Comparison of ENCODE assay signal across 3 cellular contexts in the genomic region with DNA sequence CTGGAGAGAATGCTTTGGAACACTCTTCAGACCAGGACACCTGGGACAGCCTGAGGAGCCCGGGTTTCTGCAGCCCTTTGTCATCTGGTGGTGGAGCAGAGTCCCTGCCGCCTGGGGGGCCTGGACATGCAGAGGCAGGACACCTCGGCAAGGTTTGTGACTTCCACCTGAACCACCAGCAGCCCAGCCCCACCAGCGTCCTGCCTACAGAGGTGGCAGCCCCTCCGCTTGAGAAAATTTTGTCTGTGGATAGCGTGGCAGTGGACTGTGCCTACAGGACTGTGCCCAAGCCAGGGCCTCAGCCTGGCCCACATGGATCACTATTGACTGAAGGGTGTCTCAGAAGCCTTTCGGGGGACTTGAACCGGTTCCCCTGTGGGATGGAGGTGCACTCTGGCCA.
TF ChIP-seq lines count a peak whose summit lies in the region.

No MANE protein-coding gene starts in this region.

TF ChIP-seq in SK-N-SH treated with all-trans-retinoic acid at 6 μM for 48 hours, 23 proteins besides CTCF, POLR2A, EP300 and RAD21 (continues in another document):
- TF ChIP-seq TOX (CRISPR knock-in tag; IDR thresholded peaks at IDR 0.05; ENCODE audit: borderline replicate concordance) (no peak), PPARA (CRISPR knock-in tag; IDR thresholded peaks at IDR 0.05; ENCODE audit: borderline replicate concordance) (no peak), ZFP30 (CRISPR knock-in tag; IDR thresholded peaks at IDR 0.05) (no peak), ZFP3 (CRISPR knock-in tag; IDR thresholded peaks at IDR 0.05) (no peak), ZNF70 (CRISPR knock-in tag; IDR thresholded peaks at IDR 0.05) (no peak), GLIS3 (CRISPR knock-in tag; IDR thresholded peaks at IDR 0.05) (no peak), ZNF565 (CRISPR knock-in tag; conservative IDR thresholded peaks at IDR 0.05; ENCODE audit: low read depth) (no peak), TCF4 (CRISPR knock-in tag; IDR thresholded peaks at IDR 0.05; ENCODE audit: borderline replicate concordance) (no peak), ISL1 (CRISPR knock-in tag; IDR thresholded peaks at IDR 0.05) (no peak), ARNTL (CRISPR knock-in tag; IDR thresholded peaks at IDR 0.05; ENCODE audit: borderline replicate concordance, low read depth) (no peak), SNAI2 (CRISPR knock-in tag; IDR thresholded peaks at IDR 0.05) (no peak), ZNF8 (CRISPR knock-in tag; IDR thresholded peaks at IDR 0.05) (no peak)
- TF ChIP-seq, protein P1, sequence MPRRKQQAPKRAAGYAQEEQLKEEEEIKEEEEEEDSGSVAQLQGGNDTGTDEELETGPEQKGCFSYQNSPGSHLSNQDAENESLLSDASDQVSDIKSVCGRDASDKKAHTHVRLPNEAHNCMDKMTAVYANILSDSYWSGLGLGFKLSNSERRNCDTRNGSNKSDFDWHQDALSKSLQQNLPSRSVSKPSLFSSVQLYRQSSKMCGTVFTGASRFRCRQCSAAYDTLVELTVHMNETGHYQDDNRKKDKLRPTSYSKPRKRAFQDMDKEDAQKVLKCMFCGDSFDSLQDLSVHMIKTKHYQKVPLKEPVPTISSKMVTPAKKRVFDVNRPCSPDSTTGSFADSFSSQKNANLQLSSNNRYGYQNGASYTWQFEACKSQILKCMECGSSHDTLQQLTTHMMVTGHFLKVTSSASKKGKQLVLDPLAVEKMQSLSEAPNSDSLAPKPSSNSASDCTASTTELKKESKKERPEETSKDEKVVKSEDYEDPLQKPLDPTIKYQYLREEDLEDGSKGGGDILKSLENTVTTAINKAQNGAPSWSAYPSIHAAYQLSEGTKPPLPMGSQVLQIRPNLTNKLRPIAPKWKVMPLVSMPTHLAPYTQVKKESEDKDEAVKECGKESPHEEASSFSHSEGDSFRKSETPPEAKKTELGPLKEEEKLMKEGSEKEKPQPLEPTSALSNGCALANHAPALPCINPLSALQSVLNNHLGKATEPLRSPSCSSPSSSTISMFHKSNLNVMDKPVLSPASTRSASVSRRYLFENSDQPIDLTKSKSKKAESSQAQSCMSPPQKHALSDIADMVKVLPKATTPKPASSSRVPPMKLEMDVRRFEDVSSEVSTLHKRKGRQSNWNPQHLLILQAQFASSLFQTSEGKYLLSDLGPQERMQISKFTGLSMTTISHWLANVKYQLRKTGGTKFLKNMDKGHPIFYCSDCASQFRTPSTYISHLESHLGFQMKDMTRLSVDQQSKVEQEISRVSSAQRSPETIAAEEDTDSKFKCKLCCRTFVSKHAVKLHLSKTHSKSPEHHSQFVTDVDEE (CRISPR knock-in tag; IDR thresholded peaks at IDR 0.05) = no peak
- TF ChIP-seq, protein P2, sequence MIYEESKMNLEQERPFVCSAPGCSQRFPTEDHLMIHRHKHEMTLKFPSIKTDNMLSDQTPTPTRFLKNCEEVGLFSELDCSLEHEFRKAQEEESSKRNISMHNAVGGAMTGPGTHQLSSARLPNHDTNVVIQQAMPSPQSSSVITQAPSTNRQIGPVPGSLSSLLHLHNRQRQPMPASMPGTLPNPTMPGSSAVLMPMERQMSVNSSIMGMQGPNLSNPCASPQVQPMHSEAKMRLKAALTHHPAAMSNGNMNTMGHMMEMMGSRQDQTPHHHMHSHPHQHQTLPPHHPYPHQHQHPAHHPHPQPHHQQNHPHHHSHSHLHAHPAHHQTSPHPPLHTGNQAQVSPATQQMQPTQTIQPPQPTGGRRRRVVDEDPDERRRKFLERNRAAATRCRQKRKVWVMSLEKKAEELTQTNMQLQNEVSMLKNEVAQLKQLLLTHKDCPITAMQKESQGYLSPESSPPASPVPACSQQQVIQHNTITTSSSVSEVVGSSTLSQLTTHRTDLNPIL (CRISPR knock-in tag; IDR thresholded peaks at IDR 0.05; ENCODE audit: low read depth) = no peak
- TF ChIP-seq, protein P3, sequence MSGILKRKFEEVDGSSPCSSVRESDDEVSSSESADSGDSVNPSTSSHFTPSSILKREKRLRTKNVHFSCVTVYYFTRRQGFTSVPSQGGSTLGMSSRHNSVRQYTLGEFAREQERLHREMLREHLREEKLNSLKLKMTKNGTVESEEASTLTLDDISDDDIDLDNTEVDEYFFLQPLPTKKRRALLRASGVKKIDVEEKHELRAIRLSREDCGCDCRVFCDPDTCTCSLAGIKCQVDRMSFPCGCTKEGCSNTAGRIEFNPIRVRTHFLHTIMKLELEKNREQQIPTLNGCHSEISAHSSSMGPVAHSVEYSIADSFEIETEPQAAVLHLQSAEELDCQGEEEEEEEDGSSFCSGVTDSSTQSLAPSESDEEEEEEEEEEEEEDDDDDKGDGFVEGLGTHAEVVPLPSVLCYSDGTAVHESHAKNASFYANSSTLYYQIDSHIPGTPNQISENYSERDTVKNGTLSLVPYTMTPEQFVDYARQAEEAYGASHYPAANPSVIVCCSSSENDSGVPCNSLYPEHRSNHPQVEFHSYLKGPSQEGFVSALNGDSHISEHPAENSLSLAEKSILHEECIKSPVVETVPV (CRISPR knock-in tag; IDR thresholded peaks at IDR 0.05) = no peak

TF ChIP-seq in SK-N-SH, 30 proteins besides CTCF, POLR2A, EP300 and RAD21 (continues in another document):
- TF ChIP-seq NFIC (IDR thresholded peaks at IDR 0.05; ENCODE audit: borderline replicate concordance) (no peak), RCOR1 (IDR thresholded peaks at IDR 0.05; ENCODE audit: low read length) (no peak), YY1 (IDR thresholded peaks at IDR 0.05; ENCODE audit: low read depth) (no peak), CHD2 (IDR thresholded peaks at IDR 0.05; ENCODE audit: low read length, partially characterized antibody) (no peak), FOXM1 (IDR thresholded peaks at IDR 0.05; ENCODE audit: low read depth) (no peak), NRF1 (IDR thresholded peaks at IDR 0.05; ENCODE audit: low read depth, low read length) (no peak), FOXJ3 (CRISPR knock-in tag; IDR thresholded peaks at IDR 0.05) (no peak), EZH2phosphoT487 (IDR thresholded peaks at IDR 0.05; ENCODE audit: borderline replicate concordance, low read depth) (no peak), ELF1 (IDR thresholded peaks at IDR 0.05) (no peak), FOSL2 (IDR thresholded peaks at IDR 0.05; ENCODE audit: borderline replicate concordance, low read depth) (no peak), JUND (IDR thresholded peaks at IDR 0.05) (no peak)
- TF ChIP-seq, protein P4, sequence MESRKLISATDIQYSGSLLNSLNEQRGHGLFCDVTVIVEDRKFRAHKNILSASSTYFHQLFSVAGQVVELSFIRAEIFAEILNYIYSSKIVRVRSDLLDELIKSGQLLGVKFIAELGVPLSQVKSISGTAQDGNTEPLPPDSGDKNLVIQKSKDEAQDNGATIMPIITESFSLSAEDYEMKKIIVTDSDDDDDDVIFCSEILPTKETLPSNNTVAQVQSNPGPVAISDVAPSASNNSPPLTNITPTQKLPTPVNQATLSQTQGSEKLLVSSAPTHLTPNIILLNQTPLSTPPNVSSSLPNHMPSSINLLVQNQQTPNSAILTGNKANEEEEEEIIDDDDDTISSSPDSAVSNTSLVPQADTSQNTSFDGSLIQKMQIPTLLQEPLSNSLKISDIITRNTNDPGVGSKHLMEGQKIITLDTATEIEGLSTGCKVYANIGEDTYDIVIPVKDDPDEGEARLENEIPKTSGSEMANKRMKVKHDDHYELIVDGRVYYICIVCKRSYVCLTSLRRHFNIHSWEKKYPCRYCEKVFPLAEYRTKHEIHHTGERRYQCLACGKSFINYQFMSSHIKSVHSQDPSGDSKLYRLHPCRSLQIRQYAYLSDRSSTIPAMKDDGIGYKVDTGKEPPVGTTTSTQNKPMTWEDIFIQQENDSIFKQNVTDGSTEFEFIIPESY (IDR thresholded peaks at IDR 0.05; ENCODE audit: borderline replicate concordance, low read depth) = no peak
- TF ChIP-seq, protein P5, sequence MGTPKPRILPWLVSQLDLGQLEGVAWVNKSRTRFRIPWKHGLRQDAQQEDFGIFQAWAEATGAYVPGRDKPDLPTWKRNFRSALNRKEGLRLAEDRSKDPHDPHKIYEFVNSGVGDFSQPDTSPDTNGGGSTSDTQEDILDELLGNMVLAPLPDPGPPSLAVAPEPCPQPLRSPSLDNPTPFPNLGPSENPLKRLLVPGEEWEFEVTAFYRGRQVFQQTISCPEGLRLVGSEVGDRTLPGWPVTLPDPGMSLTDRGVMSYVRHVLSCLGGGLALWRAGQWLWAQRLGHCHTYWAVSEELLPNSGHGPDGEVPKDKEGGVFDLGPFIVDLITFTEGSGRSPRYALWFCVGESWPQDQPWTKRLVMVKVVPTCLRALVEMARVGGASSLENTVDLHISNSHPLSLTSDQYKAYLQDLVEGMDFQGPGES (IDR thresholded peaks at IDR 0.05; ENCODE audit: low read depth, low read length) = no peak
- TF ChIP-seq, protein P6, sequence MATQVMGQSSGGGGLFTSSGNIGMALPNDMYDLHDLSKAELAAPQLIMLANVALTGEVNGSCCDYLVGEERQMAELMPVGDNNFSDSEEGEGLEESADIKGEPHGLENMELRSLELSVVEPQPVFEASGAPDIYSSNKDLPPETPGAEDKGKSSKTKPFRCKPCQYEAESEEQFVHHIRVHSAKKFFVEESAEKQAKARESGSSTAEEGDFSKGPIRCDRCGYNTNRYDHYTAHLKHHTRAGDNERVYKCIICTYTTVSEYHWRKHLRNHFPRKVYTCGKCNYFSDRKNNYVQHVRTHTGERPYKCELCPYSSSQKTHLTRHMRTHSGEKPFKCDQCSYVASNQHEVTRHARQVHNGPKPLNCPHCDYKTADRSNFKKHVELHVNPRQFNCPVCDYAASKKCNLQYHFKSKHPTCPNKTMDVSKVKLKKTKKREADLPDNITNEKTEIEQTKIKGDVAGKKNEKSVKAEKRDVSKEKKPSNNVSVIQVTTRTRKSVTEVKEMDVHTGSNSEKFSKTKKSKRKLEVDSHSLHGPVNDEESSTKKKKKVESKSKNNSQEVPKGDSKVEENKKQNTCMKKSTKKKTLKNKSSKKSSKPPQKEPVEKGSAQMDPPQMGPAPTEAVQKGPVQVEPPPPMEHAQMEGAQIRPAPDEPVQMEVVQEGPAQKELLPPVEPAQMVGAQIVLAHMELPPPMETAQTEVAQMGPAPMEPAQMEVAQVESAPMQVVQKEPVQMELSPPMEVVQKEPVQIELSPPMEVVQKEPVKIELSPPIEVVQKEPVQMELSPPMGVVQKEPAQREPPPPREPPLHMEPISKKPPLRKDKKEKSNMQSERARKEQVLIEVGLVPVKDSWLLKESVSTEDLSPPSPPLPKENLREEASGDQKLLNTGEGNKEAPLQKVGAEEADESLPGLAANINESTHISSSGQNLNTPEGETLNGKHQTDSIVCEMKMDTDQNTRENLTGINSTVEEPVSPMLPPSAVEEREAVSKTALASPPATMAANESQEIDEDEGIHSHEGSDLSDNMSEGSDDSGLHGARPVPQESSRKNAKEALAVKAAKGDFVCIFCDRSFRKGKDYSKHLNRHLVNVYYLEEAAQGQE (IDR thresholded peaks at IDR 0.05; ENCODE audit: low read depth, low read length) = no peak

TF ChIP-seq in K562, 482 proteins besides CTCF, POLR2A, EP300 and RAD21:
- TF ChIP-seq SP1 (CRISPR knock-in tag; IDR thresholded peaks at IDR 0.05) = no peak
- TF ChIP-seq BCL6 (CRISPR knock-in tag; IDR thresholded peaks at IDR 0.05) = no peak
- peak; percentile 37; the same call in 1 of the 2 replicates for TF ChIP-seq POLR2G (IDR thresholded peaks at IDR 0.05; ENCODE audit: low read depth, low read length)
TF ChIP-seq in K562: peak in this region for 1.
